Comparison of ENCODE assay signal across 1 cellular context in the genomic region with DNA sequence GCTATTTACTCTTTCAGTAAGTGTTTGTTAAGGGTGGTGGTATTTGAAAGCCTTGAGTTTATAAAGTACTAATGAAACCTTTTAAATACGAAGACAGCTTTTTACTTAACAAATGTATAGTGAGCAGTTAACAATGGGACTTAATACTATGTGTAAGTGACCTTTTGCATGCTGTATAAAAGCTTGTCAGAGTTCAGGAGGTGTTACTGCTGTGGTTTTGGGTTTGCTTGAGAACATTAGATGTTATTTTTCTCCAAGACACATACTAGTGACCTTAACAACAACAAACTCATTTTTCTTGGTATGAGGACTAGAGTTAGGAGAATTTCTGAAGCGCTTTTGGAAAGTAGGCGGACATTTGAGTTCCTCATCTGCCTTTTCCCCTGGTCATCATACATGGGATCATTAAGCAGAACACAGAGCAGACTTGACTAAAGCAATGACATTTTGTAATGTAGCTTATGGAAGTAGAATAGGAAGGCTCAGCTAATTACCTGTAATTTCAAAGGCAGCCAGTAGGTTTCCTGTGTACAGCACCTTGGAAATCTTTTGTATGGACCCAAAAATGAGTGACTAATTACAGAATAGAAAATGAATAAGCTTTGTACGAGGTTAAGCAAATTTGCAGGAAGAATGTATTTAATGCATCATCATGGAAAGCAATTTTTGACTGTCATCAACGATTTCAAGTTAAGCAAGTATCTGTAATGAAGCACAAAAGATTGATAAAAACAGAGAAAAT.
TF ChIP-seq lines count a peak whose summit lies in the region.

No MANE protein-coding gene starts in this region.

TF ChIP-seq in HCT116, 20 proteins besides CTCF, POLR2A, EP300 and RAD21 (continued from another document):
- TF ChIP-seq, protein P1, sequence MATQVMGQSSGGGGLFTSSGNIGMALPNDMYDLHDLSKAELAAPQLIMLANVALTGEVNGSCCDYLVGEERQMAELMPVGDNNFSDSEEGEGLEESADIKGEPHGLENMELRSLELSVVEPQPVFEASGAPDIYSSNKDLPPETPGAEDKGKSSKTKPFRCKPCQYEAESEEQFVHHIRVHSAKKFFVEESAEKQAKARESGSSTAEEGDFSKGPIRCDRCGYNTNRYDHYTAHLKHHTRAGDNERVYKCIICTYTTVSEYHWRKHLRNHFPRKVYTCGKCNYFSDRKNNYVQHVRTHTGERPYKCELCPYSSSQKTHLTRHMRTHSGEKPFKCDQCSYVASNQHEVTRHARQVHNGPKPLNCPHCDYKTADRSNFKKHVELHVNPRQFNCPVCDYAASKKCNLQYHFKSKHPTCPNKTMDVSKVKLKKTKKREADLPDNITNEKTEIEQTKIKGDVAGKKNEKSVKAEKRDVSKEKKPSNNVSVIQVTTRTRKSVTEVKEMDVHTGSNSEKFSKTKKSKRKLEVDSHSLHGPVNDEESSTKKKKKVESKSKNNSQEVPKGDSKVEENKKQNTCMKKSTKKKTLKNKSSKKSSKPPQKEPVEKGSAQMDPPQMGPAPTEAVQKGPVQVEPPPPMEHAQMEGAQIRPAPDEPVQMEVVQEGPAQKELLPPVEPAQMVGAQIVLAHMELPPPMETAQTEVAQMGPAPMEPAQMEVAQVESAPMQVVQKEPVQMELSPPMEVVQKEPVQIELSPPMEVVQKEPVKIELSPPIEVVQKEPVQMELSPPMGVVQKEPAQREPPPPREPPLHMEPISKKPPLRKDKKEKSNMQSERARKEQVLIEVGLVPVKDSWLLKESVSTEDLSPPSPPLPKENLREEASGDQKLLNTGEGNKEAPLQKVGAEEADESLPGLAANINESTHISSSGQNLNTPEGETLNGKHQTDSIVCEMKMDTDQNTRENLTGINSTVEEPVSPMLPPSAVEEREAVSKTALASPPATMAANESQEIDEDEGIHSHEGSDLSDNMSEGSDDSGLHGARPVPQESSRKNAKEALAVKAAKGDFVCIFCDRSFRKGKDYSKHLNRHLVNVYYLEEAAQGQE (IDR thresholded peaks at IDR 0.05; ENCODE audit: low read depth): no peak
- no peak for TF ChIP-seq EZH2phosphoT487 (IDR thresholded peaks at IDR 0.05; ENCODE audit: borderline replicate concordance)
- TF ChIP-seq EGR1 (IDR thresholded peaks at IDR 0.05; ENCODE audit: low read depth): no peak
- TF ChIP-seq ELF1 (IDR thresholded peaks at IDR 0.05; ENCODE audit: borderline replicate concordance, low read depth): no peak
- TF ChIP-seq FOSL1 (IDR thresholded peaks at IDR 0.05; ENCODE audit: low read depth): no peak
- TF ChIP-seq, protein P2, sequence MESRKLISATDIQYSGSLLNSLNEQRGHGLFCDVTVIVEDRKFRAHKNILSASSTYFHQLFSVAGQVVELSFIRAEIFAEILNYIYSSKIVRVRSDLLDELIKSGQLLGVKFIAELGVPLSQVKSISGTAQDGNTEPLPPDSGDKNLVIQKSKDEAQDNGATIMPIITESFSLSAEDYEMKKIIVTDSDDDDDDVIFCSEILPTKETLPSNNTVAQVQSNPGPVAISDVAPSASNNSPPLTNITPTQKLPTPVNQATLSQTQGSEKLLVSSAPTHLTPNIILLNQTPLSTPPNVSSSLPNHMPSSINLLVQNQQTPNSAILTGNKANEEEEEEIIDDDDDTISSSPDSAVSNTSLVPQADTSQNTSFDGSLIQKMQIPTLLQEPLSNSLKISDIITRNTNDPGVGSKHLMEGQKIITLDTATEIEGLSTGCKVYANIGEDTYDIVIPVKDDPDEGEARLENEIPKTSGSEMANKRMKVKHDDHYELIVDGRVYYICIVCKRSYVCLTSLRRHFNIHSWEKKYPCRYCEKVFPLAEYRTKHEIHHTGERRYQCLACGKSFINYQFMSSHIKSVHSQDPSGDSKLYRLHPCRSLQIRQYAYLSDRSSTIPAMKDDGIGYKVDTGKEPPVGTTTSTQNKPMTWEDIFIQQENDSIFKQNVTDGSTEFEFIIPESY (IDR thresholded peaks at IDR 0.05; ENCODE audit: extremely low read depth, insufficient replicate concordance, low read length): no peak
- TF ChIP-seq, protein P3, sequence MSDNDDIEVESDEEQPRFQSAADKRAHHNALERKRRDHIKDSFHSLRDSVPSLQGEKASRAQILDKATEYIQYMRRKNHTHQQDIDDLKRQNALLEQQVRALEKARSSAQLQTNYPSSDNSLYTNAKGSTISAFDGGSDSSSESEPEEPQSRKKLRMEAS (IDR thresholded peaks at IDR 0.05): no peak
- no peak for TF ChIP-seq SIN3A (IDR thresholded peaks at IDR 0.05; ENCODE audit: low read depth)
- TF ChIP-seq, protein P4, sequence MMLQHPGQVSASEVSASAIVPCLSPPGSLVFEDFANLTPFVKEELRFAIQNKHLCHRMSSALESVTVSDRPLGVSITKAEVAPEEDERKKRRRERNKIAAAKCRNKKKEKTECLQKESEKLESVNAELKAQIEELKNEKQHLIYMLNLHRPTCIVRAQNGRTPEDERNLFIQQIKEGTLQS (IDR thresholded peaks at IDR 0.05): no peak
